Comparison of ENCODE assay signal across 8 cellular contexts in genomic region chr17:51120357-51120738, GRCh38. TPM values are rescaled to one million over a fixed set of nuclear protein-coding genes. Genes with fewer than 3 reads are reported as not detected.
DNase-seq lines count a peak whose midpoint lies in the region; ATAC-seq and TF ChIP-seq lines count a peak whose summit lies in the region.

No MANE protein-coding gene starts in this region.

- ATAC-seq in CD8-positive, alpha-beta T cell, result peak; percentile 35
- peak; percentile 36 for ATAC-seq in HG03354 (IDR thresholded peaks at IDR 0.05; ENCODE audit: poor library complexity, severe bottlenecking, unreplicated experiment)

- no peaks in the 10 kb centered on the region for H3K36me3 ChIP-seq in CD8-positive, alpha-beta T cell (ENCODE audit: insufficient read depth, low read length)
- H3K36me3 ChIP-seq in SJSA1 (peaks cover 14% of the 10 kb centered on the region), kidney epithelial cell (ENCODE audit: control insufficient read depth, insufficient read depth, low read length) (no peaks in the 10 kb centered on the region)

- peaks cover 7% of the 10 kb centered on the region for H3K36me3 Mint-ChIP-seq in CD8-positive, alpha-beta T cell

- intact Hi-C loops in CD8-positive, alpha-beta T cell (cut with DNase I, micrococcal nuclease), result loop anchor here (1.0 to 5.0 kb wide), 7 partner anchors 24 to 1758 kb away; partner anchors contain the start of genes NME2 (in 2 of the 2), MBTD1 (in 1 of the 2), NME1 (in 1 of the 2) and TOB1 (in 1 of the 2)

- no peaks in the 10 kb centered on the region for H3K27me3 ChIP-seq in CD8-positive, alpha-beta T cell (ENCODE audit: insufficient read depth, low read length)
- H3K27me3 ChIP-seq in SJSA1 (replicated peaks) (no peaks in the 10 kb centered on the region), kidney epithelial cell (ENCODE audit: control insufficient read depth, insufficient read depth, low read length) (no peaks in the 10 kb centered on the region)

- peak overlapping the region; percentile 93 for H3K27ac Mint-ChIP-seq in CD8-positive, alpha-beta T cell

- no peaks in the 10 kb centered on the region for H3K9me3 Mint-ChIP-seq in CD8-positive, alpha-beta T cell

- no peaks in the 10 kb centered on the region for H3K9me3 ChIP-seq in CD8-positive, alpha-beta T cell (ENCODE audit: low read length)
- no peaks in the 10 kb centered on the region for H3K9me3 ChIP-seq in SJSA1 (replicated peaks)

- H3K4me3 Mint-ChIP-seq in CD8-positive, alpha-beta T cell, result peak overlapping the region; percentile 94

- peaks cover 38% of the 10 kb centered on the region for H3K4me1 ChIP-seq in CD8-positive, alpha-beta T cell (ENCODE audit: insufficient read depth, low read length)
- peaks cover 31% of the 10 kb centered on the region for H3K4me1 ChIP-seq in SJSA1 (replicated peaks)

- no peak for TF ChIP-seq CTCF in CD8-positive, alpha-beta T cell (IDR thresholded peaks at IDR 0.05)
- no peak for TF ChIP-seq CTCF in kidney epithelial cell (IDR thresholded peaks at IDR 0.05; ENCODE audit: insufficient read depth, low read length, poor library complexity, severe bottlenecking)

- in situ Hi-C loops in T47D (cut with HindIII; ENCODE audit: low pct_unique_long_range_greater_than_20kb, low sequenced_read_pairs), result no loop called here

- DNase-seq in CD8-positive, alpha-beta T cell, result peak in 6 of 7 experiments; percentile 11 to 61 (median 42)
- DNase-seq in GM19240 (ENCODE audit: insufficient read length, low spot score) (peak; percentile 26), SJSA1 (ENCODE audit: low read depth in 1 of 2, low spot score in 2 of 2) (peak in 1 of 2 experiments; percentile 73), T47D (ENCODE audit: low read depth in 1 of 2, low spot score in 1 of 2) (peak; percentile 61 to 78), kidney epithelial cell (ENCODE audit: low read depth) (no peak), epidermal melanocyte (ENCODE audit: insufficient read length, low spot score) (no peak)
- DNase-seq in stimulated activated CD4-positive, alpha-beta T cell treated with anti-CD3 and anti-CD28 coated beads, Interleukin-1b, Interleukin-23, amount 100 ng/mL, for 4 hours (ENCODE audit: low read depth in 2 of 2), result peak; percentile 15 to 38

- peak overlapping the region; percentile 95 for H3K27ac ChIP-seq in CD8-positive, alpha-beta T cell (ENCODE audit: low read depth, low read length)
- peak overlapping the region; percentile 91 for H3K27ac ChIP-seq in SJSA1

- CTCF ChIA-PET in CD8-positive, alpha-beta T cell (lab: Charles Lee), result interaction anchor here (0.7 to 2.5 kb wide), 5 partner anchors 12 to 119 kb away, joined by 3 to 13 read pairs (median 5); partner anchors contain the start of gene NME1

- POLR2A ChIA-PET in CD8-positive, alpha-beta T cell (lab: Charles Lee), result interaction anchor here (0.6 to 1.8 kb wide), 9 partner anchors 10 to 254 kb away, joined by 3 to 17 read pairs (median 4); partner anchors contain the start of genes NME1, NME2 and TOB1

- peak overlapping the region; percentile 96 for H3K4me3 ChIP-seq in CD8-positive, alpha-beta T cell (ENCODE audit: low read depth, low read length)
- H3K4me3 ChIP-seq in SJSA1 (peak overlapping the region; percentile 94), kidney epithelial cell (ENCODE audit: low read depth, low read length) (peak overlapping the region; percentile 99)

- H3K27me3 Mint-ChIP-seq in CD8-positive, alpha-beta T cell (ENCODE audit: low read depth), result no peaks in the 10 kb centered on the region

- peaks cover 53% of the 10 kb centered on the region for H3K4me1 Mint-ChIP-seq in CD8-positive, alpha-beta T cell (ENCODE audit: low read depth)

RNA-seq across cellular contexts. Expression of gene SPAG9, which starts 0.3 kb away (rescaled TPM):
- total RNA-seq in CD8-positive, alpha-beta T cell, result 10 to 100 TPM; 75.7 to 77.6 TPM
- 101 and 138 TPM in 2 replicates for total RNA-seq in SJSA1 (2014; rRNA removed; shearing (Covaris generic))
- total RNA-seq in kidney epithelial cell, result 85.5 and 104 TPM in 2 replicates

RNA-seq across cellular contexts. Expression of gene NME1, which starts 33.0 kb away (rescaled TPM):
- total RNA-seq in CD8-positive, alpha-beta T cell, result 10 to 100 TPM; 11.3 to 12.1 TPM
- total RNA-seq in SJSA1 (2014; rRNA removed; shearing (Covaris generic)), result 314 and 437 TPM in 2 replicates
- 129 and 162 TPM in 2 replicates for total RNA-seq in kidney epithelial cell

RNA-seq across cellular contexts. Expression of gene NME2, which starts 45.9 kb away (rescaled TPM):
- 100 to 1,000 TPM; 165 to 168 TPM for total RNA-seq in CD8-positive, alpha-beta T cell
- 970 and 1,165 TPM in 2 replicates for total RNA-seq in SJSA1 (2014; rRNA removed; shearing (Covaris generic))
- 1,008 and 1,016 TPM in 2 replicates for total RNA-seq in kidney epithelial cell

Comparison
In these comparisons a context has a peak if more than half of its experiments do, and no peak if none do; other contexts are left out.
1. DNase-seq: peak in CD8-positive, alpha-beta T cell (6 of 7), GM19240 (single experiment), T47D (2 of 2) and stimulated activated CD4-positive, alpha-beta T cell treated with anti-CD3 and anti-CD28 coated beads, Interleukin-1b, Interleukin-23, amount 100 ng/mL, for 4 hours (2 of 2); none in kidney epithelial cell (single experiment) and epidermal melanocyte (single experiment).
2. Peak in every context shown above with its lines, with median percentiles within 50 percentile points of each other: H3K4me3 ChIP-seq.